2 cellular contexts compared by ENCODE assay signal in the genomic region with DNA sequence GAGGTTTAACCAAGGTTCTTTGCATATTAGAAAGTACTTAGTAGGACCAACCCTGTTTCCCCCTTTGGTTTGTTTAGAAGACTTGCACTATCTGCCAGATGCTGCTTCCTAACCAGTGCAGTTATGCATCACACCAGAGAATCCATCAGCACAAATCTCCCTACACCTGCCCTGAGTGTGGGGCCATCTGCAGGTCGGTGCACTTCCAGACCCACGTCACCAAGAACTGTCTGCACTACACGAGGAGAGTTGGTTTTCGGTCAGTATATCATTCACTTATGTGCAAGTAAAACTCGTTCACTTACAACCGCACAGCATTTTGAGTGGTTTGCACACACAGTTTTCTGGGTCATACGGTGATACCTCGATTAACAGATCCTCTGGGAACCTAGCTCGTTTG.
TF ChIP-seq lines count a peak whose summit lies in the region.

No MANE protein-coding gene starts in this region.

TF ChIP-seq in IMR-90, 13 proteins besides CTCF, POLR2A, EP300 and RAD21 (continued from another document):
- TF ChIP-seq, protein P1, sequence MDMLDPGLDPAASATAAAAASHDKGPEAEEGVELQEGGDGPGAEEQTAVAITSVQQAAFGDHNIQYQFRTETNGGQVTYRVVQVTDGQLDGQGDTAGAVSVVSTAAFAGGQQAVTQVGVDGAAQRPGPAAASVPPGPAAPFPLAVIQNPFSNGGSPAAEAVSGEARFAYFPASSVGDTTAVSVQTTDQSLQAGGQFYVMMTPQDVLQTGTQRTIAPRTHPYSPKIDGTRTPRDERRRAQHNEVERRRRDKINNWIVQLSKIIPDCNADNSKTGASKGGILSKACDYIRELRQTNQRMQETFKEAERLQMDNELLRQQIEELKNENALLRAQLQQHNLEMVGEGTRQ (IDR thresholded peaks at IDR 0.05; ENCODE audit: low read depth, low read length), result no peak
- TF ChIP-seq SMC3 (IDR thresholded peaks at IDR 0.05; ENCODE audit: low read depth, low read length), result no peak
- no peak for TF ChIP-seq BHLHE40 (IDR thresholded peaks at IDR 0.05; ENCODE audit: low read depth, low read length)

TF ChIP-seq in WTC11, 78 proteins besides CTCF, POLR2A, EP300 and RAD21:
- TF ChIP-seq, protein P2, sequence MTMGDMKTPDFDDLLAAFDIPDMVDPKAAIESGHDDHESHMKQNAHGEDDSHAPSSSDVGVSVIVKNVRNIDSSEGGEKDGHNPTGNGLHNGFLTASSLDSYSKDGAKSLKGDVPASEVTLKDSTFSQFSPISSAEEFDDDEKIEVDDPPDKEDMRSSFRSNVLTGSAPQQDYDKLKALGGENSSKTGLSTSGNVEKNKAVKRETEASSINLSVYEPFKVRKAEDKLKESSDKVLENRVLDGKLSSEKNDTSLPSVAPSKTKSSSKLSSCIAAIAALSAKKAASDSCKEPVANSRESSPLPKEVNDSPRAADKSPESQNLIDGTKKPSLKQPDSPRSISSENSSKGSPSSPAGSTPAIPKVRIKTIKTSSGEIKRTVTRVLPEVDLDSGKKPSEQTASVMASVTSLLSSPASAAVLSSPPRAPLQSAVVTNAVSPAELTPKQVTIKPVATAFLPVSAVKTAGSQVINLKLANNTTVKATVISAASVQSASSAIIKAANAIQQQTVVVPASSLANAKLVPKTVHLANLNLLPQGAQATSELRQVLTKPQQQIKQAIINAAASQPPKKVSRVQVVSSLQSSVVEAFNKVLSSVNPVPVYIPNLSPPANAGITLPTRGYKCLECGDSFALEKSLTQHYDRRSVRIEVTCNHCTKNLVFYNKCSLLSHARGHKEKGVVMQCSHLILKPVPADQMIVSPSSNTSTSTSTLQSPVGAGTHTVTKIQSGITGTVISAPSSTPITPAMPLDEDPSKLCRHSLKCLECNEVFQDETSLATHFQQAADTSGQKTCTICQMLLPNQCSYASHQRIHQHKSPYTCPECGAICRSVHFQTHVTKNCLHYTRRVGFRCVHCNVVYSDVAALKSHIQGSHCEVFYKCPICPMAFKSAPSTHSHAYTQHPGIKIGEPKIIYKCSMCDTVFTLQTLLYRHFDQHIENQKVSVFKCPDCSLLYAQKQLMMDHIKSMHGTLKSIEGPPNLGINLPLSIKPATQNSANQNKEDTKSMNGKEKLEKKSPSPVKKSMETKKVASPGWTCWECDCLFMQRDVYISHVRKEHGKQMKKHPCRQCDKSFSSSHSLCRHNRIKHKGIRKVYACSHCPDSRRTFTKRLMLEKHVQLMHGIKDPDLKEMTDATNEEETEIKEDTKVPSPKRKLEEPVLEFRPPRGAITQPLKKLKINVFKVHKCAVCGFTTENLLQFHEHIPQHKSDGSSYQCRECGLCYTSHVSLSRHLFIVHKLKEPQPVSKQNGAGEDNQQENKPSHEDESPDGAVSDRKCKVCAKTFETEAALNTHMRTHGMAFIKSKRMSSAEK (CRISPR knock-in tag; IDR thresholded peaks at IDR 0.05; ENCODE audit: borderline replicate concordance), result no peak
TF ChIP-seq in WTC11: peak in this region for 0.
